Comparison of ENCODE assay signal across 19 cellular contexts in the genomic region with DNA sequence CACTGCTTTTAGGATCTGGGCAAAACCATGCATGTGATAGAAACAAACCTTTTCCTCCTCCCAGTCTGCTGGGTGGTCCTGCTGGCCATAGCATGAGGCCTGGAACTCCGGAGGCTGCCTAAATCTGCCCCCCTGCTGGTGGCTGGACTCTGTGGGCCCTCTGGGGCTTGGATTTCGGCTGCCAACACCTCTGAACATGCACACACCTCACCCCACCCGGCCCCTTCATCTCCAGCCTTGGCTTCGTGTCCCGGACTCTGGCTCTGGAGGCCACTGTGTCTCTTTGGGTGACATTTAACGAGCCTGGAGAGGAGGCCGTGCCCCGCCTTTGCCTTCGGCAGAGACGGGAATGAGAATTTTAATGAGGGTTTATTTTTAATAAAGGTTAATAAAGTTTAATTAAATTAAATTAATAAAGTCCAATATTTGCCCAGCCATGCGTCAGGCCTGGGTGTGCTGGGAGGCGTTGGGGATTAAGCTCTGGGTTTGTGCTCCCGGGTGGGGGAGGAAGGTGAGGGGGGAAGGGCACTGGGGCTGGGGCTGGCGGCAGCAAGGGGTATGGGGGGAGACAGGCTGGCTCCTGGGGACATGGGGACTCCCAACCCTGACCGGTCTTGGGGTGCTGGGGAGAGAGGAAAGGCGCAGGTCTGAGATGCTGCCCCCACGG.
"Had no signal": no experiment of that assay in that cellular context is flagged by ENCODE, and none has a peak within 500 bp of the region (broad histone marks: within the 10 kb centered on the region; RNA-seq: fewer than 3 reads in every experiment).

No MANE protein-coding gene starts in this region.

- H3K4me1 ChIP-seq: left lung, pancreas, upper lobe of left lung had no signal

- H3K36me3 ChIP-seq: left lung, neutrophil, pancreas, upper lobe of left lung had no signal

- H3K4me3 ChIP-seq: left lung, pancreas, upper lobe of left lung had no signal

- H3K9me3 ChIP-seq: left lung, neutrophil, pancreas, upper lobe of left lung had no signal

- H3K27me3 ChIP-seq: left lung, pancreas, upper lobe of left lung had no signal

- DNase-seq: activated CD4-positive, alpha-beta T cell treated with anti-CD3 and anti-CD28 coated beads, Interleukin-2, amount 10 ng/mL, durations not matched to agents 7 days and 5 days; activated CD4-positive, CD25-positive, alpha-beta regulatory T cell treated with anti-CD3 and anti-CD28 coated beads, Interleukin-2, amount 50 U/mL, for 72 hours; activated CD8-positive, alpha-beta memory T cell treated with anti-CD3 and anti-CD28 coated beads, Interleukin-2, amount 10 ng/mL, durations not matched to agents 7 days and 5 days; activated CD8-positive, alpha-beta T cell treated with anti-CD3 and anti-CD28 coated beads for 36 hours; activated naive CD4-positive, alpha-beta T cell treated with anti-CD3 and anti-CD28 coated beads for 36 hours; amygdala; effector CD8-positive, alpha-beta T cell; foreskin melanocyte; immature natural killer cell; kidney glomerular epithelial cell; naive thymus-derived CD4-positive, alpha-beta T cell; stimulated activated CD4-positive, alpha-beta T cell treated with anti-CD3 and anti-CD28 coated beads, Interleukin-12 subunit alpha, Interleukin-12 subunit beta, amount 100 ng/mL, for 4 hours; stimulated activated CD4-positive, alpha-beta T cell treated with anti-CD3 and anti-CD28 coated beads, Interleukin-4, amount 100 ng/mL, for 4 hours; stimulated activated naive CD8-positive, alpha-beta T cell treated with anti-CD3 and anti-CD28 coated beads, Interleukin-15, Interleukin-2, amounts not matched to agents 100 U/mL and 50 U/mL, for 24 hours; upper lobe of left lung had no signal

- H3K27ac ChIP-seq: left lung, neutrophil, pancreas, upper lobe of left lung, VCaP had no signal
